In genomic region chr2:43225788-43226557, GRCh38 we compare ENCODE assay signal across 1 cellular context.
TF ChIP-seq lines count a peak whose summit lies in the region.

No MANE protein-coding gene starts in this region.

TF ChIP-seq in GM12878, 131 proteins besides CTCF, POLR2A, EP300 and RAD21 (continued from another document):
- TF ChIP-seq ZNF384 (IDR thresholded peaks at IDR 0.05; ENCODE audit: borderline replicate concordance, low read depth, low read length) (no peak), ZNF687 (IDR thresholded peaks at IDR 0.05) (peak; percentile 58; the same call in 1 of the 2 replicates), JUNB (IDR thresholded peaks at IDR 0.05) (no peak), ELK1 (IDR thresholded peaks at IDR 0.05; ENCODE audit: low read depth, low read length) (no peak), KDM1A (IDR thresholded peaks at IDR 0.05; ENCODE audit: borderline replicate concordance) (no peak), NBN (IDR thresholded peaks at IDR 0.05) (peak; percentile 87), GATAD2B (conservative IDR thresholded peaks at IDR 0.05; ENCODE audit: low read depth) (peak; percentile 86), RELA (IDR thresholded peaks at IDR 0.05; ENCODE audit: borderline replicate concordance, partially characterized antibody) (peak; percentile 95), YY1 (IDR thresholded peaks at IDR 0.05; ENCODE audit: low read depth, low read length) (peak; percentile 56; the same call in 1 of the 2 replicates), MTA2 (IDR thresholded peaks at IDR 0.05; ENCODE audit: low read depth) (0 out of 2 replicates have a peak, but pooled peaks have one; percentile 55), SMC3 (IDR thresholded peaks at IDR 0.05; ENCODE audit: borderline replicate concordance, low read length) (no peak), ZBED1 (IDR thresholded peaks at IDR 0.05; ENCODE audit: borderline replicate concordance) (peak; percentile 21; the same call in 1 of the 2 replicates), MEF2B (IDR thresholded peaks at IDR 0.05; ENCODE audit: partially characterized antibody, poor library complexity, severe bottlenecking) (peak; percentile 36), POLR2AphosphoS5 (IDR thresholded peaks at IDR 0.05; ENCODE audit: low read length) (peak; percentile 94), ATF7 (IDR thresholded peaks at IDR 0.05; ENCODE audit: low read depth) (peak; percentile 16; the same call in 1 of the 2 replicates), POLR2AphosphoS2 (IDR thresholded peaks at IDR 0.05; ENCODE audit: low read depth, low read length) (peak; percentile 23; the same call in 1 of the 2 replicates), STAT3 (IDR thresholded peaks at IDR 0.05; ENCODE audit: low read depth, low read length) (no peak), TCF12 (IDR thresholded peaks at IDR 0.05; ENCODE audit: low read depth, low read length) (0 out of 2 replicates have a peak, but pooled peaks have one; percentile 53), MYC (IDR thresholded peaks at IDR 0.05; ENCODE audit: insufficient read depth, insufficient read length, insufficient replicate concordance, low read length, severe bottlenecking) (peak; percentile 29), MXI1 (IDR thresholded peaks at IDR 0.05; ENCODE audit: low read depth, low read length) (peak; percentile 53; the same call in 1 of the 2 replicates), MAX (IDR thresholded peaks at IDR 0.05; ENCODE audit: low read depth, low read length) (peak; percentile 64; the same call in 1 of the 2 replicates), IKZF1 (conservative IDR thresholded peaks at IDR 0.05) (peak; percentile 81), CBX5 (IDR thresholded peaks at IDR 0.05; ENCODE audit: low read depth) (no peak), HDGF (IDR thresholded peaks at IDR 0.05) (peak; percentile 85; the same call in 1 of the 2 replicates), PAX5 (IDR thresholded peaks at IDR 0.05; ENCODE audit: borderline replicate concordance, low read depth, low read length) (peak; percentile 70), SUZ12 (IDR thresholded peaks at IDR 0.05; ENCODE audit: unreplicated experiment) (no peak), EGR1 (IDR thresholded peaks at IDR 0.05; ENCODE audit: borderline replicate concordance in 1 of 2, low read depth in 2 of 2, low read length in 2 of 2) (peak in 1 of 2 experiments; percentile 62; a peak in 1 of 3 replicates), BCLAF1 (IDR thresholded peaks at IDR 0.05) (no peak), IKZF2 (IDR thresholded peaks at IDR 0.05) (peak; percentile 70 to 74), BACH1 (IDR thresholded peaks at IDR 0.05; ENCODE audit: borderline replicate concordance) (peak; percentile 97), RELB (IDR thresholded peaks at IDR 0.05; ENCODE audit: low read depth) (peak; percentile 91), USF2 (IDR thresholded peaks at IDR 0.05; ENCODE audit: borderline replicate concordance, low read depth, low read length) (peak; percentile 55), MTA3 (IDR thresholded peaks at IDR 0.05; ENCODE audit: borderline replicate concordance, low read length) (no peak), POU2F2 (IDR thresholded peaks at IDR 0.05; ENCODE audit: borderline replicate concordance, low read depth, low read length) (peak; percentile 49; the same call in 2 of the 3 replicates), ASH2L (IDR thresholded peaks at IDR 0.05; ENCODE audit: borderline replicate concordance, low read depth) (0 out of 2 replicates have a peak, but pooled peaks have one; percentile 30), NR2F1 (conservative IDR thresholded peaks at IDR 0.05) (peak; percentile 41; the same call in 1 of the 2 replicates), IRF4 (IDR thresholded peaks at IDR 0.05; ENCODE audit: low read depth, low read length) (0 out of 2 replicates have a peak, but pooled peaks have one; percentile 1), BCL11A (IDR thresholded peaks at IDR 0.05; ENCODE audit: low read depth, low read length) (peak; percentile 21; the same call in 1 of the 2 replicates), CEBPB (IDR thresholded peaks at IDR 0.05; ENCODE audit: borderline replicate concordance in 1 of 2, low read depth in 2 of 2, low read length in 2 of 2) (no peak), NFXL1 (IDR thresholded peaks at IDR 0.05; ENCODE audit: borderline replicate concordance) (no peak), TBL1XR1 (IDR thresholded peaks at IDR 0.05; ENCODE audit: low read depth, low read length) (peak; percentile 49; the same call in 1 of the 2 replicates), NFYA (IDR thresholded peaks at IDR 0.05; ENCODE audit: borderline replicate concordance, low read depth, low read length) (no peak), NKRF (conservative IDR thresholded peaks at IDR 0.05) (peak; percentile 34), CREM (IDR thresholded peaks at IDR 0.05; ENCODE audit: low read depth) (no peak; the same call in 1 of the 2 replicates), TAF1 (IDR thresholded peaks at IDR 0.05; ENCODE audit: borderline replicate concordance, low read depth, low read length) (peak; percentile 53; the same call in 1 of the 2 replicates), TCF3 (IDR thresholded peaks at IDR 0.05; ENCODE audit: borderline replicate concordance, insufficient read depth, low read depth, low read length) (0 out of 2 replicates have a peak, but pooled peaks have one; percentile 18)
TF ChIP-seq in GM12878: peak in this region for 38.
